Comparison of ENCODE assay signal across 1 cellular context in genomic region chr10:112716924-112717348, GRCh38.
TF ChIP-seq lines count a peak whose summit lies in the region.

No MANE protein-coding gene starts in this region.

TF ChIP-seq in A549, 52 proteins besides CTCF, POLR2A, EP300 and RAD21 (continued from another document):
- TF ChIP-seq, protein P1, sequence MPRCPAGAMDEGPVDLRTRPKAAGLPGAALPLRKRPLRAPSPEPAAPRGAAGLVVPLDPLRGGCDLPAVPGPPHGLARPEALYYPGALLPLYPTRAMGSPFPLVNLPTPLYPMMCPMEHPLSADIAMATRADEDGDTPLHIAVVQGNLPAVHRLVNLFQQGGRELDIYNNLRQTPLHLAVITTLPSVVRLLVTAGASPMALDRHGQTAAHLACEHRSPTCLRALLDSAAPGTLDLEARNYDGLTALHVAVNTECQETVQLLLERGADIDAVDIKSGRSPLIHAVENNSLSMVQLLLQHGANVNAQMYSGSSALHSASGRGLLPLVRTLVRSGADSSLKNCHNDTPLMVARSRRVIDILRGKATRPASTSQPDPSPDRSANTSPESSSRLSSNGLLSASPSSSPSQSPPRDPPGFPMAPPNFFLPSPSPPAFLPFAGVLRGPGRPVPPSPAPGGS (IDR thresholded peaks at IDR 0.05) = no peak
- TF ChIP-seq MAX (IDR thresholded peaks at IDR 0.05) (peak; percentile 43; the same call in 1 of the 2 replicates), EHF (CRISPR knock-in tag; IDR thresholded peaks at IDR 0.05) (no peak), ZFP36 (IDR thresholded peaks at IDR 0.05; ENCODE audit: borderline replicate concordance, partially characterized antibody) (no peak), RNF2 (IDR thresholded peaks at IDR 0.05; ENCODE audit: borderline replicate concordance, low read depth) (no peak), FOSL2 (IDR thresholded peaks at IDR 0.05) (no peak), FOSL2 (CRISPR knock-in tag; IDR thresholded peaks at IDR 0.05) (peak; percentile 87), FOXS1 (CRISPR knock-in tag; IDR thresholded peaks at IDR 0.05) (no peak), PHF8 (IDR thresholded peaks at IDR 0.05; ENCODE audit: borderline replicate concordance, low read depth) (no peak), BHLHE40 (IDR thresholded peaks at IDR 0.05; ENCODE audit: low read depth, low read length) (no peak), ELK1 (IDR thresholded peaks at IDR 0.05; ENCODE audit: low read depth, low read length) (no peak), RCOR1 (IDR thresholded peaks at IDR 0.05; ENCODE audit: low read depth, low read length) (no peak), KDM5A (IDR thresholded peaks at IDR 0.05) (no peak), GATA3 (IDR thresholded peaks at IDR 0.05; ENCODE audit: borderline replicate concordance) (peak; percentile 80)
